Comparison of ENCODE assay signal across 10 cellular contexts in genomic region chr18:10518595-10519273, GRCh38. TPM values are rescaled to one million over a fixed set of nuclear protein-coding genes. Genes with fewer than 3 reads are reported as not detected.
A peak's percentile ranks its signal among the peaks of the same experiment; 100 is the strongest.
DNase-seq lines count a peak whose midpoint lies in the region; ATAC-seq and TF ChIP-seq lines count a peak whose summit lies in the region.
"Had no signal": no experiment of that assay in that cellular context is flagged by ENCODE, and none has a peak within 500 bp of the region (broad histone marks: within the 10 kb centered on the region; RNA-seq: fewer than 3 reads in every experiment).

No MANE protein-coding gene starts in this region.

- H3K9me3 ChIP-seq in RWPE2 (ENCODE audit: severe bottlenecking) (no peaks in the 10 kb centered on the region), gastroesophageal sphincter (no peaks in the 10 kb centered on the region), prostate gland (no peaks in the 10 kb centered on the region)
- H3K9me3 ChIP-seq: neutrophil had no signal

- H3K4me3 ChIP-seq in RWPE2 (ENCODE audit: severe bottlenecking): no peak overlapping the region
- H3K4me3 ChIP-seq in gastroesophageal sphincter: no peak overlapping the region
- no peak overlapping the region for H3K4me3 ChIP-seq in prostate gland

- POLR2A ChIA-PET in GM10248 (lab: Yijun Ruan, JAX): no interaction called here

- CTCF ChIA-PET in GM10248 (lab: Yijun Ruan, JAX): interaction anchor here (1.1 to 10.1 kb wide), 11 partner anchors 9 to 569 kb away, joined by 3 to 91 read pairs (median 5); no protein-coding TSS in a partner anchor

- no peaks in the 10 kb centered on the region for H3K4me1 ChIP-seq in RWPE2 (ENCODE audit: insufficient read depth, poor library complexity, severe bottlenecking)
- peaks cover 0 to 52% (median 19%) of the 10 kb centered on the region in 3 donors for H3K4me1 ChIP-seq in gastroesophageal sphincter
- peaks cover 3% of the 10 kb centered on the region for H3K4me1 ChIP-seq in prostate gland (replicated peaks)

- H3K27ac ChIP-seq in RWPE2 (ENCODE audit: poor library complexity, severe bottlenecking) (no peak overlapping the region), gastroesophageal sphincter (peak overlapping the region in 3 of 4 donors; percentile 37 to 62 (median 47)), prostate gland (peak overlapping the region; percentile 9 to 41)
- H3K27ac ChIP-seq: neutrophil had no signal

- no peaks in the 10 kb centered on the region for H3K36me3 ChIP-seq in RWPE2 (ENCODE audit: low read depth)
- H3K36me3 ChIP-seq in gastroesophageal sphincter: no peaks in the 10 kb centered on the region
- no peaks in the 10 kb centered on the region for H3K36me3 ChIP-seq in prostate gland
- H3K36me3 ChIP-seq: neutrophil had no signal

- H3K27me3 ChIP-seq in RWPE2 (ENCODE audit: insufficient read depth, poor library complexity, severe bottlenecking) (no peaks in the 10 kb centered on the region), gastroesophageal sphincter (no peaks in the 10 kb centered on the region), prostate gland (replicated peaks; ENCODE audit: insufficient read depth) (no peaks in the 10 kb centered on the region)
- H3K27me3 ChIP-seq: neutrophil had no signal

- no peak for ATAC-seq in RWPE2 (ENCODE audit: low read depth)
- ATAC-seq in gastroesophageal sphincter: peak; percentile 41
- no peak for ATAC-seq in HG03196 (IDR thresholded peaks at IDR 0.05; ENCODE audit: unreplicated experiment)
- ATAC-seq in GM18873 (IDR thresholded peaks at IDR 0.05; ENCODE audit: low FRiP score, unreplicated experiment): no peak

- no peak for TF ChIP-seq EP300 in gastroesophageal sphincter (IDR thresholded peaks at IDR 0.05)

- peak; percentile 23 for TF ChIP-seq CTCF in GM10248 (IDR thresholded peaks at IDR 0.05; ENCODE audit: control extremely low read depth, extremely low read depth, low read depth, missing control alignments)
- peak; percentile 7 for TF ChIP-seq CTCF in RWPE2 (IDR thresholded peaks at IDR 0.05; ENCODE audit: poor library complexity, severe bottlenecking)
- TF ChIP-seq CTCF in gastroesophageal sphincter (IDR thresholded peaks at IDR 0.05): peak in 3 of 4 experiments; percentile 28 to 45 (median 44)
- peak in 2 of 4 experiments; percentile 50 to 58 for TF ChIP-seq CTCF in prostate gland (IDR thresholded peaks at IDR 0.05)

- WGBS in gastroesophageal sphincter (ENCODE audit: low coverage in 1 of 2), 2 donors: 48 to 59% methylated on average over 7 to 10 of the region's 12 CpGs
- 41% methylated on average over 12 of the region's 12 CpGs for WGBS in prostate gland

- intact Hi-C loops in prostate gland (cut with DNase I): loop anchor here (2.0 to 5.0 kb wide), 3 partner anchors 61 to 512 kb away; no protein-coding TSS in a partner anchor

- TF ChIP-seq POLR2A in gastroesophageal sphincter (IDR thresholded peaks at IDR 0.05) (no peak), prostate gland (IDR thresholded peaks at IDR 0.05) (no peak)

- no peak for DNase-seq in GM10248 (ENCODE audit: extremely low spot score)
- DNase-seq in RWPE2 (ENCODE audit: low spot score): no peak
- peak; percentile 47 for DNase-seq in prostate gland (ENCODE audit: low spot score)
- DNase-seq in NCI-H1930 (lab: John Stamatoyannopoulos, UW): no peak
- no peak for DNase-seq in HK-2 (ENCODE audit: unreplicated experiment)
- DNase-seq: activated B cell treated with CpG ODN at 0.5 μM for 24 hours had no signal

RNA-seq across cellular contexts. Expression of gene NAPG, which starts 7.1 kb away (rescaled TPM):
- 10 to 100 TPM; 39.2 to 57.5 (median 45.0) TPM for total RNA-seq in gastroesophageal sphincter
- total RNA-seq in prostate gland: 10 to 100 TPM; 23.2 to 47.5 TPM
